In genomic region chr7:23105644-23106490, GRCh38 we compare ENCODE assay signal across 8 cellular contexts. TPM values are rescaled to one million over a fixed set of nuclear protein-coding genes. Genes with fewer than 3 reads are reported as not detected.
DNase-seq lines count a peak whose midpoint lies in the region; ATAC-seq lines count a peak whose summit lies in the region.

Gene KLHL7 (plus strand): TSS chr7:23105785. CDS start chr7:23106027, 242 bp downstream.

- H3K4me3 ChIP-seq in BLaER1, result peak within 1 kb of the TSS; percentile 82

- H4K20me1 ChIP-seq in BLaER1, result peaks cover 17% of the 10 kb centered on the region

- H3K9me3 Mint-ChIP-seq in activated CD4-positive, alpha-beta T cell treated with anti-CD3 and anti-CD28 coated beads, Interleukin-2, amount 10 ng/mL, durations not matched to agents 7 days and 5 days, result no peaks in the 10 kb centered on the region

- intact Hi-C loops in left colon (cut with DNase I, micrococcal nuclease), result loop anchor here in 1 of 2 donors (5.0 kb wide), 1 partner anchor 76 kb away; the partner anchor contains the start of gene NUP42

- POLR2A ChIA-PET in activated CD4-positive, alpha-beta T cell treated with anti-CD3 and anti-CD28 coated beads, Interleukin-2, amount 10 ng/mL, durations not matched to agents 7 days and 5 days (lab: Charles Lee), result interaction anchor here (0.6 to 0.9 kb wide), 3 partner anchors 39 to 57 kb away, joined by 3 to 7 read pairs (median 3); no protein-coding TSS in a partner anchor

- no peaks in the 10 kb centered on the region for H3K27me3 Mint-ChIP-seq in activated CD4-positive, alpha-beta T cell treated with anti-CD3 and anti-CD28 coated beads, Interleukin-2, amount 10 ng/mL, durations not matched to agents 7 days and 5 days

- H3K36me3 ChIP-seq in BLaER1, result no peaks in the 10 kb centered on the region; the same call in 1 of the 2 replicates

- H3K4me1 ChIP-seq in BLaER1, result peaks cover 25% of the 10 kb centered on the region

- CTCF ChIA-PET in activated CD4-positive, alpha-beta T cell treated with anti-CD3 and anti-CD28 coated beads, Interleukin-2, amount 10 ng/mL, durations not matched to agents 7 days and 5 days (lab: Charles Lee), result interaction anchor here (0.6 to 1.8 kb wide), 8 partner anchors 9 to 489 kb away, joined by 3 to 6 read pairs (median 4); no protein-coding TSS in a partner anchor

- H3K27ac ChIP-seq in BLaER1, result peak within 1 kb of the TSS; percentile 82

- peaks cover 14% of the 10 kb centered on the region for H3K9me3 ChIP-seq in BLaER1

- peak within 1 kb of the TSS; percentile 91 for H3K4me2 ChIP-seq in BLaER1

- peak; percentile 98 for ATAC-seq in GM19324 (IDR thresholded peaks at IDR 0.05; ENCODE audit: low FRiP score, unreplicated experiment)
- peak; percentile 94 for ATAC-seq in HG03469 (IDR thresholded peaks at IDR 0.05; ENCODE audit: unreplicated experiment)
- ATAC-seq in left colon, result peak; percentile 100

- H3K4me3 Mint-ChIP-seq in activated CD4-positive, alpha-beta T cell treated with anti-CD3 and anti-CD28 coated beads, Interleukin-2, amount 10 ng/mL, durations not matched to agents 7 days and 5 days, result peak within 1 kb of the TSS; percentile 99

- DNase-seq in NCI-H526 treated with DMSO at 0.1 percent for 48 hours (lab: John Stamatoyannopoulos, UW) (peak; percentile 89), cortex of kidney (lab: John Stamatoyannopoulos, UW) (peak; percentile 47), left colon (peak; percentile 96 to 99)
- DNase-seq in activated CD4-positive, alpha-beta T cell treated with anti-CD3 and anti-CD28 coated beads, Interleukin-2, amount 10 ng/mL, durations not matched to agents 7 days and 5 days, result peak; percentile 97
- peak; percentile 97 to 99 for DNase-seq in stimulated activated CD4-positive, alpha-beta T cell treated with anti-CD3 and anti-CD28 coated beads, Interleukin-2, amount 100 ng/mL, for 24 hours

- H3K27me3 ChIP-seq in BLaER1, result no peaks in the 10 kb centered on the region

- H3K4me1 Mint-ChIP-seq in activated CD4-positive, alpha-beta T cell treated with anti-CD3 and anti-CD28 coated beads, Interleukin-2, amount 10 ng/mL, durations not matched to agents 7 days and 5 days, result peaks cover 29% of the 10 kb centered on the region

- peak within 1 kb of the TSS; percentile 98 for H3K27ac Mint-ChIP-seq in activated CD4-positive, alpha-beta T cell treated with anti-CD3 and anti-CD28 coated beads, Interleukin-2, amount 10 ng/mL, durations not matched to agents 7 days and 5 days

- peak within 1 kb of the TSS; percentile 86 for H3K9ac ChIP-seq in BLaER1

- H3K36me3 Mint-ChIP-seq in activated CD4-positive, alpha-beta T cell treated with anti-CD3 and anti-CD28 coated beads, Interleukin-2, amount 10 ng/mL, durations not matched to agents 7 days and 5 days (ENCODE audit: low read depth), result peaks cover 3% of the 10 kb centered on the region

RNA-seq across cellular contexts. Expression of gene KLHL7, which starts in this region (rescaled TPM):
- 10 to 100 TPM; 16.5 to 16.7 TPM for total RNA-seq in activated CD4-positive, alpha-beta T cell treated with anti-CD3 and anti-CD28 coated beads, Interleukin-2, amount 10 ng/mL, durations not matched to agents 7 days and 5 days
- 10 to 100 TPM; 14.4 to 17.8 TPM for total RNA-seq in left colon

Comparison
In these comparisons a context has a peak if more than half of its experiments do, and no peak if none do; other contexts are left out.
1. Peak in every context shown above with its lines: DNase-seq, ATAC-seq, H3K4me3 ChIP-seq and H3K27ac ChIP-seq.
2. DNase-seq: peak in every context shown above with its lines; median percentile 98 in stimulated activated CD4-positive, alpha-beta T cell treated with anti-CD3 and anti-CD28 coated beads, Interleukin-2, amount 100 ng/mL, for 24 hours; 98 in left colon; 97 in activated CD4-positive, alpha-beta T cell treated with anti-CD3 and anti-CD28 coated beads, Interleukin-2, amount 10 ng/mL, durations not matched to agents 7 days and 5 days; 89 in NCI-H526 treated with DMSO at 0.1 percent for 48 hours; 47 in cortex of kidney.